In the genomic region with DNA sequence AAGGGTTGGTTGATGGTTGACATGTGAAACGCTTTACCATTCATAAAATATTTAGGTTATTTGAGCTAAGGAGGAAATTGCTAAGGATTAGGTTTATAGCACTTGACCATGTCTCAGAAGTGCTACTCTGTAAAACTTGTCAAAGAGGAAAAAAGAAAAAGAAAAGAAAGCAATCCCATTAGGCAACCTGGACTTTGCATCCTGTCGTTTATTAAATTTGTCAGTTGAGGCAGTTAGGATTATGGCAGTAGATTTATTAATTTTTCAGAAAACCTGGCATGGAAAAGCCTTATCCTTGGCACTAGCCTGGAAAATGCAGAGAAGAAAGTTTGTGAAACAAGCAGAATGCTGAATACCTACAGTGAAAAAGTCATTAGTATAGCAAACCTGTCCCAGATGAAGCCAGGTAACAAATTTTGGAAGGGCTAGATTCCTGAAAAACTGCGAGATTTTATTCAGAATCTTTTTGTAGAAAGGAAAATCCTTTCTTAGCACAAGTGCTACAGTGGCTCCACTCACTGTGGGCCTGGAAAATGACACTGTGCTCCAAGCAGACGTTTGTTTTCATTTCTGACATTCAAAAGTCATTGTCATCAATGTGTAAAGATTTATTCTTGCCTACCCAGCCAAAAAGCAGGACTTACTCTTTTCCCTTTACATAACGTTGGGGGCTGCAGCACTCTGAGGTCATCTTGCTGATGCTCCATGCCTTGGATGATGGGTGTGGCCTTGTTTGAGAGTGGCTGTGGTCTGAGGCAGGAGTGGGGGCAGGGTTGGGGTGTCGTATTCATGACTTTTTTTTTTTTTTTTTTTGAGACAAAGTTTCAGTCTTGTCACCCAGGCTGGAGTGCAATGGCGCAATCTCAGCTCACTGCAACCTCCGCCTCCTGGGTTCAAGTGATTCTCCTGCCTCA, we compare ENCODE assay signal across 17 cellular contexts.
"Had no signal": no experiment of that assay in that cellular context is flagged by ENCODE, and none has a peak within 500 bp of the region (broad histone marks: within the 10 kb centered on the region; RNA-seq: fewer than 3 reads in every experiment).

No MANE protein-coding gene starts in this region.

- H3K9me3 ChIP-seq: breast epithelium, left lung, pancreas, testis, uterus had no signal

- H3K36me3 ChIP-seq: breast epithelium, left lung, pancreas, uterus had no signal

- ATAC-seq: activated CD8-positive, alpha-beta T cell treated with anti-CD3 and anti-CD28 coated beads for 36 hours; activated T-cell treated with anti-CD3 and anti-CD28 coated beads, Interleukin-2, amount 50 U/mL, for 72 hours; esophagus mucosa; left lung; pancreas; stimulated activated naive CD8-positive, alpha-beta T cell treated with anti-CD3 and anti-CD28 coated beads, Interleukin-15, amount 100 ng/mL, for 72 hours had no signal

- H3K4me3 Mint-ChIP-seq: activated CD8-positive, alpha-beta T cell treated with anti-CD3 and anti-CD28 coated beads for 36 hours; activated naive CD8-positive, alpha-beta T cell treated with anti-CD3 and anti-CD28 coated beads, Interleukin-2, amount 10 ng/mL, durations not matched to agents 7 days and 5 days; activated T-cell treated with anti-CD3 and anti-CD28 coated beads, Interleukin-2, amount 50 U/mL, for 72 hours; neural crest cell; stimulated activated naive CD8-positive, alpha-beta T cell treated with anti-CD3 and anti-CD28 coated beads, Interleukin-15, amount 100 ng/mL, for 72 hours; T-helper 2 cell treated with Interferon-gamma antibody and Interleukin-4, amounts not matched to agents 5 μg/mL and 100 μg/mL, for 36 hours had no signal

- DNase-seq: activated CD8-positive, alpha-beta memory T cell treated with anti-CD3 and anti-CD28 coated beads, Interleukin-2, amount 50 U/mL, for 4 hours; activated CD8-positive, alpha-beta T cell treated with anti-CD3 and anti-CD28 coated beads for 36 hours; activated gamma-delta T cell treated with Interleukin-2 at 50 U/mL for 16 hours; activated naive CD8-positive, alpha-beta T cell treated with anti-CD3 and anti-CD28 coated beads, Interleukin-2, amount 10 ng/mL, durations not matched to agents 7 days and 5 days; activated T-cell treated with anti-CD3 and anti-CD28 coated beads, Interleukin-2, amount 50 U/mL, for 72 hours; aorta; foreskin fibroblast; left lung; pancreas; stimulated activated CD4-positive, alpha-beta T cell treated with anti-CD3 and anti-CD28 coated beads, Interleukin-4, amount 100 ng/mL, for 4 hours; stimulated activated naive CD8-positive, alpha-beta T cell treated with anti-CD3 and anti-CD28 coated beads, Interleukin-15, amount 100 ng/mL, for 72 hours; testis; uterus had no signal

- H3K27me3 ChIP-seq: breast epithelium, left lung, pancreas, testis, uterus had no signal

- H3K36me3 Mint-ChIP-seq: activated naive CD8-positive, alpha-beta T cell treated with anti-CD3 and anti-CD28 coated beads, Interleukin-2, amount 10 ng/mL, durations not matched to agents 7 days and 5 days had no signal

- H3K9me3 Mint-ChIP-seq: activated CD8-positive, alpha-beta T cell treated with anti-CD3 and anti-CD28 coated beads for 36 hours; activated naive CD8-positive, alpha-beta T cell treated with anti-CD3 and anti-CD28 coated beads, Interleukin-2, amount 10 ng/mL, durations not matched to agents 7 days and 5 days; activated T-cell treated with anti-CD3 and anti-CD28 coated beads, Interleukin-2, amount 50 U/mL, for 72 hours; neural crest cell; stimulated activated naive CD8-positive, alpha-beta T cell treated with anti-CD3 and anti-CD28 coated beads, Interleukin-15, amount 100 ng/mL, for 72 hours; T-helper 2 cell treated with Interferon-gamma antibody and Interleukin-4, amounts not matched to agents 5 μg/mL and 100 μg/mL, for 36 hours had no signal

- H3K27me3 Mint-ChIP-seq: activated CD8-positive, alpha-beta T cell treated with anti-CD3 and anti-CD28 coated beads for 36 hours; stimulated activated naive CD8-positive, alpha-beta T cell treated with anti-CD3 and anti-CD28 coated beads, Interleukin-15, amount 100 ng/mL, for 72 hours had no signal

- H3K27ac ChIP-seq: breast epithelium, left lung, pancreas, testis, uterus had no signal

- H3K4me1 ChIP-seq: breast epithelium, left lung, pancreas, testis, uterus had no signal

- H3K4me1 Mint-ChIP-seq: activated naive CD8-positive, alpha-beta T cell treated with anti-CD3 and anti-CD28 coated beads, Interleukin-2, amount 10 ng/mL, durations not matched to agents 7 days and 5 days; neural crest cell; stimulated activated naive CD8-positive, alpha-beta T cell treated with anti-CD3 and anti-CD28 coated beads, Interleukin-15, amount 100 ng/mL, for 72 hours had no signal

- H3K27ac Mint-ChIP-seq: activated CD8-positive, alpha-beta T cell treated with anti-CD3 and anti-CD28 coated beads for 36 hours; activated naive CD8-positive, alpha-beta T cell treated with anti-CD3 and anti-CD28 coated beads, Interleukin-2, amount 10 ng/mL, durations not matched to agents 7 days and 5 days; activated T-cell treated with anti-CD3 and anti-CD28 coated beads, Interleukin-2, amount 50 U/mL, for 72 hours; stimulated activated naive CD8-positive, alpha-beta T cell treated with anti-CD3 and anti-CD28 coated beads, Interleukin-15, amount 100 ng/mL, for 72 hours; T-helper 2 cell treated with Interferon-gamma antibody and Interleukin-4, amounts not matched to agents 5 μg/mL and 100 μg/mL, for 36 hours had no signal

- H3K4me3 ChIP-seq: breast epithelium, left lung, pancreas, testis, uterus had no signal
